ENCODE assay signal across 8 cellular contexts in the genomic region with DNA sequence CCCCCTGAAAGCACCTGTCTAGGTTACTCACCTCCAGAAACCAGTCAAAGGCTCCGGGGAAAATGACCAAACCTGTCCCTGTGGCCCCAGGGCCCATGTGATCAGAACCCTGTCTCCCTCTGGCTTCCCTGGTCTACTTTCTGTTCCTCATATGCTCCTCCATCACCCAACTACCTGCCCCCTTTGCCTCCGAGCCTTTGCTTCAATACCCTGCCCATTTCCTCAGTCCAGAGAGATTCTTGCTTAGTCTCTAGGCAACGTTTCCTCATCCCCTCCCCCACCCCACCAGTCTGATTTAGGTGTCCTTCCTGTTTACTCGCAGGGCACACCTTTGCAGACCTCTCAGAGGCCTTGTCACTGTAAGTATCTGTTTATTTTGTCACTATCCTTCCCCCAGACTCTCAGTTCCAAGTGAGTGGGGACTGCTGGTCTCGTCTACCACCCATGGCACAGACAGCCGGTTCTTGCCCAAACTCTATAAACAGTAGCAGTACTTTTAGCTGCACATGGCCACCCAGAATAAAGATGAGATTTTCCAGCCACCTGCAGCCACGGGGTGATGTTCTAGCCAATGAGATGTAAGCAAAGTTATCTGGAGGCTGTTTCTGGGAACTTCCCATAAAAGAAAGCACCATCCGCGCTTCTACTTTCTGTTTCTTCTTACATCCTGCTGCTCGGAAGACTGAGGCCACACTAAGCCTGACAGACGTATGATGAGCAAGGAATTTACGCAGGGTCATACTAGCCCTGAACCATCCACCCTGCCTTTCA. TPM values are rescaled to one million over a fixed set of nuclear protein-coding genes. Genes with fewer than 3 reads are reported as not detected.
DNase-seq lines count a peak whose midpoint lies in the region; ATAC-seq, FAIRE-seq and TF ChIP-seq lines count a peak whose summit lies in the region.

No MANE protein-coding gene starts in this region.

- H3K27me3 ChIP-seq in Peyer's patch, result no peaks in the 10 kb centered on the region
- no peaks in the 10 kb centered on the region for H3K27me3 ChIP-seq in skeletal muscle tissue (ENCODE audit: control insufficient read depth in 3 of 3, insufficient read depth in 3 of 3, low read length in 3 of 3)

- H3K27ac ChIP-seq in Peyer's patch, result peak overlapping the region; percentile 71 to 84 (median 81)
- peak overlapping the region; percentile 59 for H3K27ac ChIP-seq in skeletal muscle tissue (ENCODE audit: low read depth, low read length)

- H3K9me3 ChIP-seq in Peyer's patch (no peaks in the 10 kb centered on the region), skeletal muscle tissue (ENCODE audit: control insufficient read depth in 3 of 3, low read length in 3 of 3) (no peaks in the 10 kb centered on the region)

- H3K9ac ChIP-seq in skeletal muscle tissue (ENCODE audit: low read depth in 1 of 3, low read length in 3 of 3), result no peak overlapping the region

- TF ChIP-seq CTCF in Peyer's patch (IDR thresholded peaks at IDR 0.05), result no peak

- DNase-seq in Peyer's patch, result peak in 2 of 3 donors; percentile 93 to 95
- DNase-seq in activated naive CD4-positive, alpha-beta T cell treated with anti-CD3 and anti-CD28 coated beads, Interleukin-2, amount 50 U/mL, for 72 hours (ENCODE audit: low spot score in 2 of 2), result peak; percentile 58 to 69
- DNase-seq in urothelium cell line (ENCODE audit: low spot score), result no peak
- no peak for DNase-seq in DMS 273 (lab: John Stamatoyannopoulos, UW; ENCODE audit: unreplicated experiment)
- no peak for DNase-seq in HCEC 1CT

- H3K36me3 Mint-ChIP-seq in activated naive CD4-positive, alpha-beta T cell treated with anti-CD3 and anti-CD28 coated beads, Interleukin-2, amount 50 U/mL, for 72 hours, result peaks cover 4 to 44% of the 10 kb centered on the region in 2 donors

- no peak for FAIRE-seq in urothelium cell line (lab: Jason Lieb, UNC)

- no peaks in the 10 kb centered on the region for H3K36me3 ChIP-seq in Peyer's patch
- H3K36me3 ChIP-seq in skeletal muscle tissue (ENCODE audit: control insufficient read depth in 3 of 3, insufficient read depth in 3 of 3, low read length in 3 of 3), result no peaks in the 10 kb centered on the region

- H3K27ac Mint-ChIP-seq in activated naive CD4-positive, alpha-beta T cell treated with anti-CD3 and anti-CD28 coated beads, Interleukin-2, amount 50 U/mL, for 72 hours, result peak overlapping the region; percentile 98 to 99

- peak; percentile 88 for ATAC-seq in GM18517 (IDR thresholded peaks at IDR 0.05; ENCODE audit: unreplicated experiment)
- ATAC-seq in HG02763 (IDR thresholded peaks at IDR 0.05; ENCODE audit: unreplicated experiment), result peak; percentile 85
- ATAC-seq in activated naive CD4-positive, alpha-beta T cell treated with anti-CD3 and anti-CD28 coated beads, Interleukin-2, amount 50 U/mL, for 72 hours, result peak; percentile 77 to 85

- no peak for TF ChIP-seq POLR2A in Peyer's patch (IDR thresholded peaks at IDR 0.05)

- peaks cover 0 to 51% (median 20%) of the 10 kb centered on the region in 4 donors for H3K4me1 ChIP-seq in Peyer's patch
- peaks cover 0 to 14% (median 3%) of the 10 kb centered on the region in 3 donors for H3K4me1 ChIP-seq in skeletal muscle tissue (ENCODE audit: control insufficient read depth in 3 of 3, insufficient read depth in 3 of 3, low read length in 3 of 3)

- H3K4me3 ChIP-seq in Peyer's patch (peak overlapping the region; percentile 7 to 35 (median 17)), skeletal muscle tissue (ENCODE audit: low read length in 3 of 3) (no peak overlapping the region)

- H3K9me3 Mint-ChIP-seq in activated naive CD4-positive, alpha-beta T cell treated with anti-CD3 and anti-CD28 coated beads, Interleukin-2, amount 50 U/mL, for 72 hours, result peaks cover 0 to 4% of the 10 kb centered on the region in 2 donors

RNA-seq across cellular contexts. Expression of a gene that starts 13.3 kb away (rescaled TPM):
- total RNA-seq in Peyer's patch (100 to 1,000 TPM in 1 of 4 donors, 10 to 100 TPM in 3; 40.3 to 101 (median 78.6) TPM), skeletal muscle tissue (30.3 TPM)
- total RNA-seq in activated naive CD4-positive, alpha-beta T cell treated with anti-CD3 and anti-CD28 coated beads, Interleukin-2, amount 50 U/mL, for 72 hours, result 100 to 1,000 TPM in 1 of 2 donors, 10 to 100 TPM in 1; 84.6 to 134 TPM

Comparison
In these comparisons a context has a peak if more than half of its experiments do, and no peak if none do; other contexts are left out.
1. DNase-seq: peak in Peyer's patch (2 of 3) and activated naive CD4-positive, alpha-beta T cell treated with anti-CD3 and anti-CD28 coated beads, Interleukin-2, amount 50 U/mL, for 72 hours (2 of 2); none in urothelium cell line (single experiment), DMS 273 (single experiment) and HCEC 1CT (single experiment).
2. H3K4me3 ChIP-seq: peak in Peyer's patch (4 of 4); none in skeletal muscle tissue (0 of 3).
3. Peak in every context shown above with its lines, with median percentiles within 50 percentile points of each other: ATAC-seq.